ENCODE assay signal across 8 cellular contexts in the genomic region with DNA sequence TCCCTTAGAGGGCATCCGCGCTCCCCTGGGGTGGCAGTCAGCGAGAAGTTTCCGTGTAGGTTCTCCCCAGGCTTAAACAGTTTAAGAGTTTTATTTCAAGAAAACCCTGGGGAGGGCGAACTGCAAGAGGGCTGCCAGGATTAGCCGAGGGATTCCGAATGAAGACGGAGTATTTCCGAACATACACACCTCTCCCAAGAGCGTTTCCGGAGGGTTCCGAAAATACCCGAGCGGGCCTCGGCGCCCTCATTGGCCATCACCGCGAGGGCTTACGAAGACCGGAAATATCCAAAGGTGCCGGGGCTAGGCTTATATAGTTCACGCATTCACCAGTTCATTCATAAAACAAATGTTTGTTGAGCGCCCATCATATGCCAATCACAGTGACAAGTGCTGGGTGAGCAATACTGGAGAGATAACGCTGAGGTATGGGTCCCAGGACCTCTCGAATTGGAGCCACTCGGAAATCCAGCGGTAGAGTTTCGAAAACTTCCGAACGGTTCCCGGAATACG. TPM values are rescaled to one million over a fixed set of nuclear protein-coding genes. Genes with fewer than 3 reads are reported as not detected.
DNase-seq lines count a peak whose midpoint lies in the region; ATAC-seq and TF ChIP-seq lines count a peak whose summit lies in the region.

No MANE protein-coding gene starts in this region.

- DNase-seq in AG10803 (ENCODE audit: low read depth) (peak; percentile 93), NCI-H524 (lab: John Stamatoyannopoulos, UW) (peak; percentile 98), colonic mucosa (peak; percentile 99), left colon (peak; percentile 97)
- DNase-seq in activated CD4-positive, alpha-beta T cell treated with anti-CD3 and anti-CD28 coated beads for 48 hours, result peak; percentile 98
- DNase-seq in stimulated activated CD4-positive, alpha-beta T cell treated with anti-CD3 and anti-CD28 coated beads, Interleukin-1b, Interleukin-23, amount 100 ng/mL, for 24 hours (ENCODE audit: low read depth in 4 of 4, low spot score in 1 of 4), result peak; percentile 85 to 95 (median 92)

- TF ChIP-seq CTCF in AG10803 (conservative IDR thresholded peaks at IDR 0.05; ENCODE audit: low read length) (no peak), colonic mucosa (IDR thresholded peaks at IDR 0.05) (no peak)

- H3K36me3 ChIP-seq in colonic mucosa, result peaks cover 24% of the 10 kb centered on the region

- peaks cover 23% of the 10 kb centered on the region for H3K4me1 ChIP-seq in colonic mucosa

- H3K4me3 ChIP-seq in AG10803 (ENCODE audit: low read length), result peak overlapping the region; percentile 60
- H3K4me3 ChIP-seq in colonic mucosa, result peak overlapping the region; percentile 73

- H3K27ac ChIP-seq in colonic mucosa, result peak overlapping the region; percentile 94

- intact Hi-C loops in colonic mucosa (cut with DNase I) (no loop called here), left colon (cut with DNase I, micrococcal nuclease) (no loop called here)

- no peaks in the 10 kb centered on the region for H3K27me3 ChIP-seq in colonic mucosa

- H3K9me3 ChIP-seq in colonic mucosa, result no peaks in the 10 kb centered on the region

- H3K9ac ChIP-seq in colonic mucosa (ENCODE audit: low read depth in 2 of 2, low read length in 2 of 2), result peak overlapping the region; percentile 94 to 95

- peak; percentile 50 for ATAC-seq in GM19324 (IDR thresholded peaks at IDR 0.05; ENCODE audit: low FRiP score, unreplicated experiment)
- peak; percentile 36 for ATAC-seq in HG03457 (IDR thresholded peaks at IDR 0.05; ENCODE audit: unreplicated experiment)
- ATAC-seq in left colon, result peak; percentile 76

RNA-seq across cellular contexts. Expression of gene RPL28, which starts 0.4 kb away (rescaled TPM):
- total RNA-seq in colonic mucosa, result 1,000 to 10,000 TPM; 1,447 to 1,819 TPM
- total RNA-seq in left colon, result 1,000 to 10,000 TPM; 1,151 to 1,179 TPM

RNA-seq across cellular contexts. Expression of gene TMEM238, which starts 1.2 kb away (rescaled TPM):
- total RNA-seq in colonic mucosa, result 10 to 100 TPM; 78.1 to 85.9 TPM
- total RNA-seq in left colon, result 10 to 100 TPM; 83.4 to 89.4 TPM

RNA-seq across cellular contexts. Expression of gene TMEM190, which starts 8.7 kb away (rescaled TPM):
- total RNA-seq in colonic mucosa (not detected), left colon (not detected)

RNA-seq across cellular contexts. Expression of gene IL11, which starts 15.0 kb away (rescaled TPM):
- total RNA-seq in colonic mucosa, result under 1 TPM in 1 of 2 donors, not detected in 1; 0.64 TPM
- total RNA-seq in left colon, result under 1 TPM; 0.31 to 0.46 TPM

RNA-seq across cellular contexts. Expression of gene GARIN5B, which starts 22.2 kb away (rescaled TPM):
- total RNA-seq in colonic mucosa (not detected), left colon (not detected)

Comparison
In these comparisons a context has a peak if more than half of its experiments do, and no peak if none do; other contexts are left out.
1. Peak in every context shown above with its lines: DNase-seq, ATAC-seq, H3K4me3 ChIP-seq and H3K27ac ChIP-seq.